In genomic region chr10:89653410-89653828, GRCh38 we compare ENCODE assay signal across 12 cellular contexts. TPM values are rescaled to one million over a fixed set of nuclear protein-coding genes. Genes with fewer than 3 reads are reported as not detected.
DNase-seq lines count a peak whose midpoint lies in the region; ATAC-seq, FAIRE-seq and TF ChIP-seq lines count a peak whose summit lies in the region.
"Had no signal": no experiment of that assay in that cellular context is flagged by ENCODE, and none has a peak within 500 bp of the region (broad histone marks: within the 10 kb centered on the region; RNA-seq: fewer than 3 reads in every experiment).

No MANE protein-coding gene starts in this region.

- POLR2A ChIA-PET in activated CD4-positive, alpha-beta memory T cell treated with anti-CD3 and anti-CD28 coated beads, Interleukin-2, amount 10 ng/mL, durations not matched to agents 7 days and 5 days (lab: Charles Lee): interaction anchor here (1.6 kb wide), 1 partner anchor 48 kb away, joined by 4 read pairs; the partner anchor contains the start of gene KIF20B

- no peaks in the 10 kb centered on the region for H3K9me3 Mint-ChIP-seq in activated CD4-positive, alpha-beta memory T cell treated with anti-CD3 and anti-CD28 coated beads, Interleukin-2, amount 10 ng/mL, durations not matched to agents 7 days and 5 days
- H3K9me3 Mint-ChIP-seq: activated naive CD4-positive, alpha-beta T cell treated with anti-CD3 and anti-CD28 coated beads, Interleukin-2, amount 50 U/mL, for 24 hours had no signal

- DNase-seq in H54 (ENCODE audit: insufficient read length, low spot score) (peak; percentile 45), HT1080 (ENCODE audit: low read depth) (peak; percentile 88), kidney tubule cell (ENCODE audit: low spot score) (peak; percentile 93), gastrocnemius medialis (no peak), GM13976 (ENCODE audit: low spot score) (no peak)
- DNase-seq in effector memory CD4-positive, alpha-beta T cell: no peak
- DNase-seq in activated CD4-positive, alpha-beta memory T cell treated with anti-CD3 and anti-CD28 coated beads, Interleukin-2, amount 10 ng/mL, durations not matched to agents 7 days and 5 days: no peak
- DNase-seq: foreskin fibroblast had no signal

- H3K27ac ChIP-seq in gastrocnemius medialis: no peak overlapping the region
- no peak overlapping the region for H3K27ac ChIP-seq in effector memory CD4-positive, alpha-beta T cell (ENCODE audit: insufficient read depth, low read length, poor library complexity, severe bottlenecking)
- H3K27ac ChIP-seq: SK-N-MC had no signal

- H3K4me1 ChIP-seq in gastrocnemius medialis: peaks cover 0 to 6% of the 10 kb centered on the region in 2 donors
- no peaks in the 10 kb centered on the region for H3K4me1 ChIP-seq in effector memory CD4-positive, alpha-beta T cell (ENCODE audit: control insufficient read depth, insufficient read depth, low read length, poor library complexity, severe bottlenecking)

- in situ Hi-C loops in gastrocnemius medialis (cut with MboI; ENCODE audit: low sequenced_read_pairs in 4 of 4) (no loop called here), GM13976 (cut with MboI; ENCODE audit: low sequenced_read_pairs, unreplicated experiment) (no loop called here)

- no peak overlapping the region for H3K27ac Mint-ChIP-seq in activated CD4-positive, alpha-beta memory T cell treated with anti-CD3 and anti-CD28 coated beads, Interleukin-2, amount 10 ng/mL, durations not matched to agents 7 days and 5 days
- H3K27ac Mint-ChIP-seq: activated naive CD4-positive, alpha-beta T cell treated with anti-CD3 and anti-CD28 coated beads, Interleukin-2, amount 50 U/mL, for 24 hours had no signal

- no peak for TF ChIP-seq POLR2A in H54 (IDR thresholded peaks at IDR 0.05; ENCODE audit: low read depth, low read length)
- TF ChIP-seq POLR2A in gastrocnemius medialis (IDR thresholded peaks at IDR 0.05): no peak

- no peaks in the 10 kb centered on the region for H3K36me3 ChIP-seq in gastrocnemius medialis
- H3K36me3 ChIP-seq in effector memory CD4-positive, alpha-beta T cell (ENCODE audit: control insufficient read depth, insufficient read depth, low read length): no peaks in the 10 kb centered on the region

- intact Hi-C loops in gastrocnemius medialis (cut with DNase I; ENCODE audit: low total_unique reads): no loop called here

- FAIRE-seq in H54 (lab: Jason Lieb, UNC): peak; percentile 95
- FAIRE-seq: K562 had no signal

- H3K27me3 ChIP-seq in gastrocnemius medialis: no peaks in the 10 kb centered on the region
- H3K27me3 ChIP-seq in effector memory CD4-positive, alpha-beta T cell (replicated peaks; ENCODE audit: control insufficient read depth, insufficient read depth, low read length, poor library complexity, severe bottlenecking): no peaks in the 10 kb centered on the region

- peaks cover 3% of the 10 kb centered on the region for H3K27me3 Mint-ChIP-seq in activated CD4-positive, alpha-beta memory T cell treated with anti-CD3 and anti-CD28 coated beads, Interleukin-2, amount 10 ng/mL, durations not matched to agents 7 days and 5 days

- no peak overlapping the region for H3K4me3 ChIP-seq in gastrocnemius medialis
- H3K4me3 ChIP-seq in effector memory CD4-positive, alpha-beta T cell (ENCODE audit: insufficient read depth, low read depth, low read length, poor library complexity, severe bottlenecking): no peak overlapping the region
- H3K4me3 ChIP-seq: K562, SK-N-MC had no signal

- CTCF ChIA-PET in activated CD4-positive, alpha-beta memory T cell treated with anti-CD3 and anti-CD28 coated beads, Interleukin-2, amount 10 ng/mL, durations not matched to agents 7 days and 5 days (lab: Charles Lee): no interaction called here

- H3K4me1 Mint-ChIP-seq in activated CD4-positive, alpha-beta memory T cell treated with anti-CD3 and anti-CD28 coated beads, Interleukin-2, amount 10 ng/mL, durations not matched to agents 7 days and 5 days: no peaks in the 10 kb centered on the region
- H3K4me1 Mint-ChIP-seq: activated naive CD4-positive, alpha-beta T cell treated with anti-CD3 and anti-CD28 coated beads, Interleukin-2, amount 50 U/mL, for 24 hours had no signal

- no peaks in the 10 kb centered on the region for H3K36me3 Mint-ChIP-seq in activated CD4-positive, alpha-beta memory T cell treated with anti-CD3 and anti-CD28 coated beads, Interleukin-2, amount 10 ng/mL, durations not matched to agents 7 days and 5 days (ENCODE audit: low read depth)
- H3K36me3 Mint-ChIP-seq: activated naive CD4-positive, alpha-beta T cell treated with anti-CD3 and anti-CD28 coated beads, Interleukin-2, amount 50 U/mL, for 24 hours had no signal

- TF ChIP-seq CTCF in gastrocnemius medialis (IDR thresholded peaks at IDR 0.05 in 4 of 5, conservative IDR thresholded peaks at IDR 0.05 in 1 of 5) (no peak), GM13976 (IDR thresholded peaks at IDR 0.05; ENCODE audit: borderline replicate concordance, control extremely low read depth, extremely low read depth, insufficient read depth, missing control alignments) (no peak)

- ATAC-seq in GM18858 (IDR thresholded peaks at IDR 0.05; ENCODE audit: unreplicated experiment): peak; percentile 41
- no peak for ATAC-seq in gastrocnemius medialis
- ATAC-seq: K562 had no signal

- no peaks in the 10 kb centered on the region for H3K9me3 ChIP-seq in gastrocnemius medialis
- H3K9me3 ChIP-seq in effector memory CD4-positive, alpha-beta T cell (ENCODE audit: control insufficient read depth, low read length): no peaks in the 10 kb centered on the region

- H3K4me3 Mint-ChIP-seq in activated CD4-positive, alpha-beta memory T cell treated with anti-CD3 and anti-CD28 coated beads, Interleukin-2, amount 10 ng/mL, durations not matched to agents 7 days and 5 days: no peak overlapping the region
- H3K4me3 Mint-ChIP-seq: activated naive CD4-positive, alpha-beta T cell treated with anti-CD3 and anti-CD28 coated beads, Interleukin-2, amount 50 U/mL, for 24 hours had no signal

RNA-seq across cellular contexts. Expression of gene PANK1, which starts 8.4 kb away (rescaled TPM):
- 3.8 and 5.0 TPM in 2 replicates for total RNA-seq in HT1080 (2014; rRNA removed; shearing (Covaris generic))
- polyA plus RNA-seq in HT1080 (2015; cell fraction: cytosol; rRNA removed): 2.6 and 3.9 TPM in 2 replicates
- 1.6 and 3.1 TPM in 2 replicates for polyA plus RNA-seq in HT1080 (2015; cell fraction: nucleus; rRNA removed)
- total RNA-seq in gastrocnemius medialis: 10 to 100 TPM in 1 of 4 donors, 1 to 10 TPM in 3; 7.3 to 16.3 (median 9.0) TPM
- 1 to 10 TPM; 4.7 to 6.1 TPM for total RNA-seq in activated CD4-positive, alpha-beta memory T cell treated with anti-CD3 and anti-CD28 coated beads, Interleukin-2, amount 10 ng/mL, durations not matched to agents 7 days and 5 days

RNA-seq across cellular contexts. Expression of gene KIF20B, which starts 48.0 kb away (rescaled TPM):
- total RNA-seq in HT1080 (2014; rRNA removed; shearing (Covaris generic)): 20.3 and 20.8 TPM in 2 replicates
- polyA plus RNA-seq in HT1080 (2015; cell fraction: cytosol; rRNA removed): 12.1 and 13.9 TPM in 2 replicates
- polyA plus RNA-seq in HT1080 (2015; cell fraction: nucleus; rRNA removed): 33.0 and 34.1 TPM in 2 replicates
- total RNA-seq in gastrocnemius medialis: 1 to 10 TPM in 1 of 4 donors, under 1 TPM in 3; 0.65 to 1.0 (median 0.86) TPM
- total RNA-seq in activated CD4-positive, alpha-beta memory T cell treated with anti-CD3 and anti-CD28 coated beads, Interleukin-2, amount 10 ng/mL, durations not matched to agents 7 days and 5 days: 10 to 100 TPM; 82.1 to 83.5 TPM

Comparison
In these comparisons a context has a peak if more than half of its experiments do, and no peak if none do; other contexts are left out.
1. DNase-seq: peak in H54 (single experiment), HT1080 (single experiment) and kidney tubule cell (single experiment); none in gastrocnemius medialis (0 of 2), GM13976 (single experiment), effector memory CD4-positive, alpha-beta T cell (0 of 3) and activated CD4-positive, alpha-beta memory T cell treated with anti-CD3 and anti-CD28 coated beads, Interleukin-2, amount 10 ng/mL, durations not matched to agents 7 days and 5 days (single experiment).
2. RNA of gene KIF20B, which starts 48.0 kb away (total RNA-seq): 82.1 to 83.5 TPM in activated CD4-positive, alpha-beta memory T cell treated with anti-CD3 and anti-CD28 coated beads, Interleukin-2, amount 10 ng/mL, durations not matched to agents 7 days and 5 days and 20.3 to 20.8 TPM in HT1080; 0.65 to 1.0 TPM in gastrocnemius medialis; every median in the first group is over 10 times any median in the second.